Comparison of ENCODE assay signal across 5 cellular contexts in the genomic region with DNA sequence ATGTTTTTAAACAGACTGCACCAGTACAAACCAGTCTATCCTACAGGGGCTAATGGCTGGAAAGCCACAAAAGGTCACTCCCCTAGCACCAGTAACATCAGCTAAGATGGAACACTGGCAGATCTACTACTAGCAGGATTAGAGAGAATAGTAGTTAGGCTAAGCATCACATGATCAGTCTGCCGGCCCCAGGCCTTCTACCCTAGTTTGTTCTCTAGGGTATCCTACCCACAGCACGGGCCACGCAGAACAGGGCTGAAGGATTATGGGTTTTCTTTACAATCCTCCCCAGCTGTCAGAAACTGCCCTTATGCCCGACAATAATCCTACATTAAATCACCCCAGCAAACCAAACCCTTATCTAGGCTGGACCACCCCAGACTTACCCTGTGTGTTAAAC.
"Had no signal": no experiment of that assay in that cellular context is flagged by ENCODE, and none has a peak within 500 bp of the region (broad histone marks: within the 10 kb centered on the region; RNA-seq: fewer than 3 reads in every experiment).

No MANE protein-coding gene starts in this region.

- H3K4me2 ChIP-seq: GM23338 had no signal

- H2AFZ ChIP-seq: GM23338 had no signal

- H3K4me3 ChIP-seq: GM23338 had no signal

- H3K27ac ChIP-seq: HL-60 had no signal

- ATAC-seq: GM23338, HepG2 had no signal

- DNase-seq: H9, HCEC 1CT had no signal
